Comparison of ENCODE assay signal across 8 cellular contexts in the genomic region with DNA sequence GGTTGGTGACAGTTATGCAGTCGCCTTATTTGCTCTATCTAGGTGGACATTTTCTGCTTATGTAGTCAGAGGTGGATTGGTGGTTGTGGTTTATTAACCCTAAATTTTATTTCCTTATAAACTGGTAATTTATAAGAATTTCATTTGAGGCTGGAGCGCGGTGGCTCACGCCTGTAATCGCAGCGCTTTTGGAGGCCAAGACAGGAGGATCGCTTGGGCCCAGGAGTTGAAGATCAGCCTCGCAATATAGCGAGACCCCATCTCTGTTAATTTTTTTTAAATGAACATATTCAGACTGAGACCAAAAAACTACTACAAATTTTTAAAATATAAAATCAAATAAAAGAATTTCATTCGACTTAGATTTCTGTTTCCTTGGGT. TPM values are rescaled to one million over a fixed set of nuclear protein-coding genes. Genes with fewer than 3 reads are reported as not detected.
DNase-seq lines count a peak whose midpoint lies in the region; ATAC-seq and TF ChIP-seq lines count a peak whose summit lies in the region.

No MANE protein-coding gene starts in this region.

- H3K27me3 ChIP-seq in heart left ventricle = no peaks in the 10 kb centered on the region
- H3K27me3 ChIP-seq in brain microvascular endothelial cell (replicated peaks) = no peaks in the 10 kb centered on the region
- no peaks in the 10 kb centered on the region for H3K27me3 ChIP-seq in mesendoderm (ENCODE audit: insufficient read depth, low read length, poor library complexity)

- TF ChIP-seq CTCF in heart left ventricle (IDR thresholded peaks at IDR 0.05) (no peak), brain microvascular endothelial cell (IDR thresholded peaks at IDR 0.05; ENCODE audit: low read depth, low read length, missing control alignments) (no peak)

- peak overlapping the region; percentile 49 for H3K4me2 ChIP-seq in mesendoderm (ENCODE audit: low read length)

- peak overlapping the region; percentile 87 for H3K56ac ChIP-seq in mesendoderm (ENCODE audit: low read length)

- H3K18ac ChIP-seq in mesendoderm (ENCODE audit: low read length) = peak overlapping the region; percentile 72

- in situ Hi-C loops in brain microvascular endothelial cell (cut with HindIII; ENCODE audit: low pct_ligation_motif_present, low sequenced_read_pairs) (no loop called here), G401 (cut with HindIII; ENCODE audit: low sequenced_read_pairs) (no loop called here)

- H2BK120ac ChIP-seq in mesendoderm (ENCODE audit: low read depth, low read length) = no peak overlapping the region

- H3K27ac ChIP-seq in heart left ventricle = peak overlapping the region in 9 of 12 donors; percentile 86 to 95 (median 92)
- peak overlapping the region; percentile 98 for H3K27ac ChIP-seq in brain microvascular endothelial cell
- H3K27ac ChIP-seq in mesendoderm (ENCODE audit: low read depth, low read length) = no peak overlapping the region
- no peak overlapping the region for H3K27ac ChIP-seq in urinary bladder (ENCODE audit: low read depth)

- H3K4ac ChIP-seq in mesendoderm (ENCODE audit: low read depth, low read length) = no peak overlapping the region

- WGBS in heart left ventricle, 4 donors = 61 to 74% (median 70%) methylated on average over 10 of the region's 10 CpGs
- 100% methylated on average over 1 of the region's 10 CpGs for WGBS in mesendoderm (ENCODE audit: extremely low coverage, insufficient coverage, low lambda C conversion rate)
- 66% methylated on average over 10 of the region's 10 CpGs for WGBS in urinary bladder

- H3K79me2 ChIP-seq in mesendoderm (ENCODE audit: control insufficient read depth, insufficient read depth, low read length) = peaks cover 45% of the 10 kb centered on the region

- peak overlapping the region; percentile 92 for H2AK5ac ChIP-seq in mesendoderm (ENCODE audit: low read length)

- peak overlapping the region; percentile 66 for H3K9ac ChIP-seq in mesendoderm (ENCODE audit: low read length)

- H3K23ac ChIP-seq in mesendoderm (ENCODE audit: low read length) = peak overlapping the region; percentile 94

- H3K36me3 ChIP-seq in heart left ventricle (peaks cover 0 to 4% (median 0%) of the 10 kb centered on the region in 9 donors), brain microvascular endothelial cell (replicated peaks) (peaks cover 6% of the 10 kb centered on the region), mesendoderm (ENCODE audit: control insufficient read depth, insufficient read depth, low read length) (no peaks in the 10 kb centered on the region), urinary bladder (ENCODE audit: insufficient read depth) (no peaks in the 10 kb centered on the region)

- intact Hi-C loops in heart left ventricle (cut with DNase I) = loop anchor here in 3 of 10 donors (5.0 to 10.0 kb wide), 3 partner anchors 41 to 223 kb away; partner anchors contain the start of genes ELOF1 (in 1 of the 3), SWSAP1 (in 1 of the 3) and ZNF653 (in 1 of the 3)
- intact Hi-C loops in left ventricle myocardium superior (cut with micrococcal nuclease) = no loop called here
- intact Hi-C loops in left colon (cut with DNase I, micrococcal nuclease) = no loop called here

- no peak overlapping the region for H4K8ac ChIP-seq in mesendoderm (ENCODE audit: low read depth, low read length)

- DNase-seq in heart left ventricle = no peak
- DNase-seq in left ventricle myocardium superior = no peak
- peak; percentile 2 for DNase-seq in brain microvascular endothelial cell
- no peak for DNase-seq in mesendoderm
- no peak for DNase-seq in left colon
- no peak for DNase-seq in G401 (ENCODE audit: low spot score)

- H3K9me3 ChIP-seq in heart left ventricle = no peaks in the 10 kb centered on the region

- no peak overlapping the region for H2BK5ac ChIP-seq in mesendoderm (ENCODE audit: low read length)

- H3K4me1 ChIP-seq in heart left ventricle (peaks cover 0 to 19% (median 12%) of the 10 kb centered on the region in 12 donors), mesendoderm (ENCODE audit: control insufficient read depth, low read depth, low read length) (no peaks in the 10 kb centered on the region), urinary bladder (ENCODE audit: insufficient read depth) (peaks cover 1% of the 10 kb centered on the region)

- H3K4me3 ChIP-seq in heart left ventricle (peak overlapping the region; percentile 70 to 99 (median 88)), brain microvascular endothelial cell (ENCODE audit: low read depth, low read length) (peak overlapping the region; percentile 89), mesendoderm (ENCODE audit: low read length) (peak overlapping the region; percentile 59), urinary bladder (ENCODE audit: low read depth, low read length) (peak overlapping the region; percentile 87)

- H4K5ac ChIP-seq in mesendoderm (ENCODE audit: low read length) = no peak overlapping the region

- H2BK15ac ChIP-seq in mesendoderm (replicated peaks; ENCODE audit: low read depth) = no peak overlapping the region

- peaks cover 17% of the 10 kb centered on the region for H3K79me1 ChIP-seq in mesendoderm (ENCODE audit: low read length)

- TF ChIP-seq POLR2A in heart left ventricle (IDR thresholded peaks at IDR 0.05) = no peak

- ATAC-seq in heart left ventricle (no peak), left ventricle myocardium superior (no peak), left colon (no peak), HG03159 (IDR thresholded peaks at IDR 0.05; ENCODE audit: unreplicated experiment) (no peak)

RNA-seq across cellular contexts. Expression of gene ZNF627, which starts 0.8 kb away (rescaled TPM):
- total RNA-seq in heart left ventricle = 1 to 10 TPM; 3.5 to 9.2 (median 6.0) TPM
- 1 to 10 TPM; 2.5 to 4.6 TPM for polyA plus RNA-seq in heart left ventricle
- total RNA-seq in left ventricle myocardium superior = 5.2 TPM
- 7.0 TPM for polyA plus RNA-seq in mesendoderm (2013, experiment 1 of 2)
- 6.6 TPM for polyA plus RNA-seq in mesendoderm (2013, experiment 2 of 2)
- 48.2 TPM for total RNA-seq in urinary bladder
- polyA plus RNA-seq in urinary bladder = 10.9 TPM
- total RNA-seq in left colon = 1 to 10 TPM; 8.5 to 9.2 TPM
- 28.9 and 35.6 TPM in 2 replicates for total RNA-seq in G401 (2014; rRNA removed; shearing (Covaris generic))

RNA-seq across cellular contexts. Expression of gene ACP5, which starts 20.6 kb away (rescaled TPM):
- total RNA-seq in heart left ventricle (10 to 100 TPM in 2 of 9 donors, 1 to 10 TPM in 6, under 1 TPM in 1; 0.56 to 54.1 (median 3.3) TPM), left ventricle myocardium superior (2.5 TPM), urinary bladder (1.1 TPM), left colon (10 to 100 TPM; 22.6 to 26.8 TPM)
- polyA plus RNA-seq in heart left ventricle (1 to 10 TPM; 1.6 to 1.9 TPM), urinary bladder (14.7 TPM)
- 4.5 TPM for polyA plus RNA-seq in mesendoderm (2013, experiment 1 of 2)
- polyA plus RNA-seq in mesendoderm (2013, experiment 2 of 2) = 3.7 TPM
- total RNA-seq in G401 (2014; rRNA removed; shearing (Covaris generic)) = not detected in 2 replicates

RNA-seq across cellular contexts. Expression of gene ELOF1, which starts 39.1 kb away (rescaled TPM):
- 10 to 100 TPM; 25.0 to 41.5 (median 27.7) TPM for total RNA-seq in heart left ventricle
- polyA plus RNA-seq in heart left ventricle = 10 to 100 TPM; 47.5 to 70.3 TPM
- total RNA-seq in left ventricle myocardium superior = 36.0 TPM
- polyA plus RNA-seq in mesendoderm (2013, experiment 1 of 2) = 96.2 TPM
- 97.5 TPM for polyA plus RNA-seq in mesendoderm (2013, experiment 2 of 2)
- total RNA-seq in urinary bladder = 15.4 TPM
- 61.2 TPM for polyA plus RNA-seq in urinary bladder
- total RNA-seq in left colon = 10 to 100 TPM; 34.6 to 39.0 TPM
- total RNA-seq in G401 (2014; rRNA removed; shearing (Covaris generic)) = 54.0 and 57.8 TPM in 2 replicates

RNA-seq across cellular contexts. Expression of gene CNN1, which starts 59.4 kb away (rescaled TPM):
- 100 to 1,000 TPM in 6 of 9 donors, 10 to 100 TPM in 3; 68.6 to 979 (median 145) TPM for total RNA-seq in heart left ventricle
- 100 to 1,000 TPM; 306 to 426 TPM for polyA plus RNA-seq in heart left ventricle
- total RNA-seq in left ventricle myocardium superior = 81.7 TPM
- polyA plus RNA-seq in mesendoderm (2013, experiment 1 of 2) = 50.0 TPM
- 53.3 TPM for polyA plus RNA-seq in mesendoderm (2013, experiment 2 of 2)
- total RNA-seq in urinary bladder = 558 TPM
- polyA plus RNA-seq in urinary bladder = 3,172 TPM
- 100 to 1,000 TPM in 1 of 2 donors, 1 to 10 TPM in 1; 6.9 to 254 TPM for total RNA-seq in left colon
- total RNA-seq in G401 (2014; rRNA removed; shearing (Covaris generic)) = 28.0 and 34.3 TPM in 2 replicates

Comparison
In these comparisons a context has a peak if more than half of its experiments do, and no peak if none do; other contexts are left out.
1. H3K27ac ChIP-seq: peak in heart left ventricle (9 of 12) and brain microvascular endothelial cell (single experiment); none in mesendoderm (single experiment) and urinary bladder (single experiment).
2. Peak in every context shown above with its lines, with median percentiles within 50 percentile points of each other: H3K4me3 ChIP-seq.